9 cellular contexts compared by ENCODE assay signal in the genomic region with DNA sequence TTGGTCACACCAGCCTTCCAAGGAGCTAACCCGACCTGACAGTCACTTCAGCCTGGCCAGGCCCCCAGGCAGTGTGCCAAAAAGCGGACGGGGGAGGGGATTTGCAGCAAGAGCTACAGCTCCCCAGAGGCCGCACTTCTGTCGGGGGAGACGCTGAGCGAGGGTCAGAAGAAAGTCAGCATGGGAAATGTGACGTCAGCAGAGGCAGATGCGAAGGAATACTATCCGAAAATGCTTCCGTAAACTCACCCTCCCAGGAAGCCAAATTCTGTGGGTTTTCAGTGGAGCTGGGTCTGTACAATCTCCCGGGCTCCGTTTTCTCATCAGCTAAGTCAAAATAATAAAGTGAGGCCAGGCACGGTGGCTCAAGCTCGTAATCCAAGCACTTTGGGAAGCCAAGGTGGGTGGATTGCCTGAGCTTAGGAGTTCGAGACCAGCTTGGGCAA. TPM values are rescaled to one million over a fixed set of nuclear protein-coding genes. Genes with fewer than 3 reads are reported as not detected.
DNase-seq lines count a peak whose midpoint lies in the region; ATAC-seq and TF ChIP-seq lines count a peak whose summit lies in the region.
"Had no signal": no experiment of that assay in that cellular context is flagged by ENCODE, and none has a peak within 500 bp of the region (broad histone marks: within the 10 kb centered on the region; RNA-seq: fewer than 3 reads in every experiment).

No MANE protein-coding gene starts in this region.

- H3K36me3 Mint-ChIP-seq in brain: no peaks in the 10 kb centered on the region
- peaks cover 26% of the 10 kb centered on the region for H3K36me3 Mint-ChIP-seq in activated naive CD8-positive, alpha-beta T cell treated with anti-CD3 and anti-CD28 coated beads for 36 hours
- H3K36me3 Mint-ChIP-seq in Calu3 (ENCODE audit: insufficient read depth, unreplicated experiment): no peaks in the 10 kb centered on the region

- ATAC-seq in HG02852 (IDR thresholded peaks at IDR 0.05; ENCODE audit: unreplicated experiment): no peak

- CTCF ChIA-PET in Calu3 (lab: Charles Lee): no interaction called here

- H3K27ac ChIP-seq in layer of hippocampus (ENCODE audit: low read depth, low read length): peak overlapping the region; percentile 83

- peaks cover 62% of the 10 kb centered on the region for H3K4me1 ChIP-seq in skeletal muscle satellite cell (ENCODE audit: control insufficient read depth, insufficient read depth, low read length)

- TF ChIP-seq CTCF in brain (conservative IDR thresholded peaks at IDR 0.05): no peak
- TF ChIP-seq CTCF in Calu3 (IDR thresholded peaks at IDR 0.05; ENCODE audit: unreplicated experiment): no peak

- no TSS peak for BruUV-seq in Calu3 (replicated peaks; lab: Mats Ljungman, UMichigan)

- no peaks in the 10 kb centered on the region for H3K27me3 Mint-ChIP-seq in brain
- no peaks in the 10 kb centered on the region for H3K27me3 Mint-ChIP-seq in activated naive CD8-positive, alpha-beta T cell treated with anti-CD3 and anti-CD28 coated beads for 36 hours
- no peaks in the 10 kb centered on the region for H3K27me3 Mint-ChIP-seq in Calu3 (ENCODE audit: unreplicated experiment)

- H3K4me3 ChIP-seq in H7 (ENCODE audit: insufficient read depth, low read depth, low read length) (no peak overlapping the region), skeletal muscle satellite cell (ENCODE audit: low read length) (no peak overlapping the region)

- H3K4me1 Mint-ChIP-seq in brain (peaks cover 84% of the 10 kb centered on the region), Calu3 (ENCODE audit: low read depth, unreplicated experiment) (peaks cover 22% of the 10 kb centered on the region)
- peaks cover 43% of the 10 kb centered on the region for H3K4me1 Mint-ChIP-seq in activated naive CD8-positive, alpha-beta T cell treated with anti-CD3 and anti-CD28 coated beads for 36 hours

- DNase-seq in H7: peak; percentile 72
- DNase-seq in NCI-H1436 treated with DMSO at 0.1 percent for 48 hours (lab: John Stamatoyannopoulos, UW): no peak
- no peak for DNase-seq in activated naive CD8-positive, alpha-beta T cell treated with anti-CD3 and anti-CD28 coated beads for 36 hours
- DNase-seq in Calu3: no peak
- DNase-seq: T1000 had no signal

- peak overlapping the region; percentile 3 for H3K4me2 ChIP-seq in skeletal muscle satellite cell (ENCODE audit: low read length)

- H3K9me3 ChIP-seq in skeletal muscle satellite cell (replicated peaks; ENCODE audit: low read length): no peaks in the 10 kb centered on the region

- H3K4me3 Mint-ChIP-seq in brain (peak overlapping the region in 2 of 5 experiments; percentile 3 to 4), Calu3 (ENCODE audit: low read depth, unreplicated experiment) (no peak overlapping the region)
- H3K4me3 Mint-ChIP-seq in activated naive CD8-positive, alpha-beta T cell treated with anti-CD3 and anti-CD28 coated beads for 36 hours: no peak overlapping the region

- H3K27ac Mint-ChIP-seq in brain: peak overlapping the region in 3 of 5 experiments; percentile 80 to 89 (median 85)
- H3K27ac Mint-ChIP-seq in activated naive CD8-positive, alpha-beta T cell treated with anti-CD3 and anti-CD28 coated beads for 36 hours: no peak overlapping the region
- H3K27ac Mint-ChIP-seq in Calu3 (ENCODE audit: unreplicated experiment): no peak overlapping the region

- H3K9me3 Mint-ChIP-seq in brain: no peaks in the 10 kb centered on the region
- no peaks in the 10 kb centered on the region for H3K9me3 Mint-ChIP-seq in activated naive CD8-positive, alpha-beta T cell treated with anti-CD3 and anti-CD28 coated beads for 36 hours
- H3K9me3 Mint-ChIP-seq in Calu3 (ENCODE audit: low read depth, unreplicated experiment): no peaks in the 10 kb centered on the region

- intact Hi-C loops in Calu3 (cut with micrococcal nuclease; ENCODE audit: unreplicated experiment): no loop called here

- peak overlapping the region; percentile 7 for H3K9ac ChIP-seq in skeletal muscle satellite cell (ENCODE audit: low read depth, low read length)

- no peaks in the 10 kb centered on the region for H3K36me3 ChIP-seq in H7 (replicated peaks; ENCODE audit: control insufficient read depth, insufficient read depth, low read length)
- H3K36me3 ChIP-seq in skeletal muscle satellite cell (ENCODE audit: insufficient read depth, low read length): no peaks in the 10 kb centered on the region

- no peaks in the 10 kb centered on the region for H3K27me3 ChIP-seq in H7 (ENCODE audit: control insufficient read depth, insufficient read depth, low read length)
- no peaks in the 10 kb centered on the region for H3K27me3 ChIP-seq in layer of hippocampus (ENCODE audit: control insufficient read depth, insufficient read depth, low read length)
- no peaks in the 10 kb centered on the region for H3K27me3 ChIP-seq in skeletal muscle satellite cell (ENCODE audit: control insufficient read depth, insufficient read depth, low read length)

RNA-seq across cellular contexts. Expression of a gene that starts 28.5 kb away (rescaled TPM):
- 46.4 and 53.8 TPM in 2 replicates for total RNA-seq in H7 (2014; rRNA removed; shearing (Covaris generic))
- 70.1 TPM for polyA plus RNA-seq in brain (ENCODE audit: insufficient read depth, low read depth, low replicate concordance)
- total RNA-seq in skeletal muscle satellite cell (2012; rRNA removed): 40.4 and 63.6 TPM in 2 replicates
- total RNA-seq in activated naive CD8-positive, alpha-beta T cell treated with anti-CD3 and anti-CD28 coated beads for 36 hours: 100 to 1,000 TPM in 1 of 2 experiments, 10 to 100 TPM in 1; 95.6 to 101 TPM
- total RNA-seq in Calu3 (2022): 83.0 and 101 TPM in 2 replicates

Comparison
In these comparisons a context has a peak if more than half of its experiments do, and no peak if none do; other contexts are left out.
1. H3K27ac Mint-ChIP-seq: peak in brain (3 of 5); none in activated naive CD8-positive, alpha-beta T cell treated with anti-CD3 and anti-CD28 coated beads for 36 hours (single experiment) and Calu3 (single experiment).